24 cellular contexts compared by ENCODE assay signal in the genomic region with DNA sequence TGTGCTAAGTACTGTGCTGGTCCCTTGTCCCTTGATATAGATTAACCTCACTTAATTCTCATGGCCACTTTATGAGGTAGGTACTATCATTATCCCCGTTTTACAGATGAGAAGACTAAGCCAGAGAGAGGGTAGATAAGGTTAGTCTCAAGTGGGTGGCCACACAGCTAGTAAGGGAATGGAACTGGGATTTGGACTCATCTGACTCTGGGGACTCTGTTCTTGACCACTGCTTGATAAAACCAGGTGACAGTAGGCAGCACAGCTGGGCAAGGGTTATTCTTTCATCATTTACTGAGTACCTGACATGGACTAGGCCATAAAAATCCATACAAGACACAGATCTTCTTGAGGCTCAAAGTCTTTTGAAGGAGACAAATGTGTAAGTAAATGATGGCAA.
"Had no signal": no experiment of that assay in that cellular context is flagged by ENCODE, and none has a peak within 500 bp of the region (broad histone marks: within the 10 kb centered on the region; RNA-seq: fewer than 3 reads in every experiment).

No MANE protein-coding gene starts in this region.

- H3K4me3 Mint-ChIP-seq: central memory CD8-positive, alpha-beta T cell; dendritic cell treated with granulocyte-macrophage colony-stimulating factor and Interleukin-4, amounts not matched to agents 40 ng/mL and 50 ng/mL, for 4 days; natural killer cell; neural crest cell; stimulated activated naive CD8-positive, alpha-beta T cell treated with anti-CD3 and anti-CD28 coated beads, Interleukin-15, amount 100 ng/mL, for 72 hours had no signal

- H3K4me1 Mint-ChIP-seq: neural crest cell; stimulated activated naive CD8-positive, alpha-beta T cell treated with anti-CD3 and anti-CD28 coated beads, Interleukin-15, amount 100 ng/mL, for 72 hours had no signal

- H3K36me3 Mint-ChIP-seq: natural killer cell had no signal

- H3K36me3 ChIP-seq: colonic mucosa, esophagus squamous epithelium, left lung, lower lobe of right lung, neutrophil, suprapubic skin had no signal

- H3K4me1 ChIP-seq: colonic mucosa, parathyroid adenoma, suprapubic skin had no signal

- ATAC-seq: natural killer cell; sciatic nerve; stimulated activated naive CD8-positive, alpha-beta T cell treated with anti-CD3 and anti-CD28 coated beads, Interleukin-15, amount 100 ng/mL, for 72 hours had no signal

- H3K27ac ChIP-seq: colonic mucosa, lower lobe of right lung, neutrophil, suprapubic skin had no signal

- H3K9me3 ChIP-seq: colonic mucosa, esophagus squamous epithelium, left lung, lower lobe of right lung, neutrophil, suprapubic skin had no signal

- H3K27ac Mint-ChIP-seq: dendritic cell treated with granulocyte-macrophage colony-stimulating factor and Interleukin-4, amounts not matched to agents 40 ng/mL and 50 ng/mL, for 4 days; natural killer cell; progenitor cell of endocrine pancreas had no signal

- DNase-seq: colonic mucosa; effector memory CD4-positive, alpha-beta T cell; erythroblast; esophagus squamous epithelium; foreskin melanocyte; left lung; lower lobe of right lung; natural killer cell; stimulated activated CD4-positive, alpha-beta T cell treated with anti-CD3 and anti-CD28 coated beads, Interleukin-12 subunit alpha, Interleukin-12 subunit beta, amount 100 ng/mL, for 4 hours; stimulated activated CD4-positive, alpha-beta T cell treated with anti-CD3 and anti-CD28 coated beads, Interleukin-1b, Interleukin-23, amount 100 ng/mL, for 48 hours; stimulated activated CD4-positive, alpha-beta T cell treated with anti-CD3 and anti-CD28 coated beads, Interleukin-4, amount 100 ng/mL, for 1 hour; stimulated activated CD8-positive, alpha-beta memory T cell treated with anti-CD3 and anti-CD28 coated beads, Interleukin-4, amount 100 ng/mL, for 48 hours; stimulated activated naive CD4-positive, alpha-beta T cell; stimulated activated naive CD8-positive, alpha-beta T cell treated with anti-CD3 and anti-CD28 coated beads, Interleukin-15, amount 100 ng/mL, for 72 hours; trophoblast cell had no signal

- H3K4me3 ChIP-seq: colonic mucosa, left lung, lower lobe of right lung, smooth muscle cell, suprapubic skin had no signal

- H3K27me3 ChIP-seq: colonic mucosa, esophagus squamous epithelium, left lung, neutrophil, suprapubic skin had no signal

- H3K9me3 Mint-ChIP-seq: central memory CD8-positive, alpha-beta T cell; dendritic cell treated with granulocyte-macrophage colony-stimulating factor and Interleukin-4, amounts not matched to agents 40 ng/mL and 50 ng/mL, for 4 days; natural killer cell; neural crest cell; stimulated activated naive CD8-positive, alpha-beta T cell treated with anti-CD3 and anti-CD28 coated beads, Interleukin-15, amount 100 ng/mL, for 72 hours had no signal

- H3K27me3 Mint-ChIP-seq: dendritic cell treated with granulocyte-macrophage colony-stimulating factor and Interleukin-4, amounts not matched to agents 40 ng/mL and 50 ng/mL, for 4 days had no signal
